1 cellular context compared by ENCODE assay signal in genomic region chr14:54489731-54490447, GRCh38.
TF ChIP-seq lines count a peak whose summit lies in the region.

No MANE protein-coding gene starts in this region.

TF ChIP-seq in IMR-90, 13 proteins besides CTCF, POLR2A, EP300 and RAD21 (continued from another document):
- TF ChIP-seq RFX5 (IDR thresholded peaks at IDR 0.05; ENCODE audit: low read depth, low read length) (no peak), CEBPB (IDR thresholded peaks at IDR 0.05; ENCODE audit: low read depth, low read length) (no peak)
